ENCODE assay signal across 32 cellular contexts in genomic region chr13:52765991-52766390, GRCh38. TPM values are rescaled to one million over a fixed set of nuclear protein-coding genes. Genes with fewer than 3 reads are reported as not detected.
"Had no signal": no experiment of that assay in that cellular context is flagged by ENCODE, and none has a peak within 500 bp of the region (broad histone marks: within the 10 kb centered on the region; RNA-seq: fewer than 3 reads in every experiment).

No MANE protein-coding gene starts in this region.

- H3K79me2 ChIP-seq: hepatocyte, parathyroid adenoma had no signal

- H3K27ac ChIP-seq: hepatocyte, left ventricle myocardium inferior, neural progenitor cell, neutrophil, parathyroid adenoma, psoas muscle, right atrium auricular region, right lobe of liver, stomach, thoracic aorta, tibial artery, upper lobe of right lung had no signal

- H3K4me3 Mint-ChIP-seq: mesothelial cell of epicardium; naive B cell; natural killer cell; nephron progenitor cell; neural progenitor cell; stimulated activated memory B cell treated with anti-CD40 and anti-IgM and Interleukin-4, amounts not matched to agents 10 μg/mL and 1 μg/mL and 100 μg/mL, for 72 hours had no signal

- ATAC-seq: psoas muscle; right lobe of liver; stimulated activated memory B cell treated with anti-CD40 and anti-IgM and Interleukin-4, amounts not matched to agents 10 μg/mL and 1 μg/mL and 100 μg/mL, for 72 hours; stimulated activated naive CD8-positive, alpha-beta T cell treated with anti-CD3 and anti-CD28 coated beads, Interleukin-15, Interleukin-2, amounts not matched to agents 100 U/mL and 50 U/mL, for 24 hours; upper lobe of right lung had no signal

- H3K36me3 Mint-ChIP-seq: mesothelial cell of epicardium; naive B cell; natural killer cell; neural progenitor cell; stimulated activated memory B cell treated with anti-CD40 and anti-IgM and Interleukin-4, amounts not matched to agents 10 μg/mL and 1 μg/mL and 100 μg/mL, for 72 hours had no signal

- H3K9me3 Mint-ChIP-seq: mesothelial cell of epicardium, natural killer cell, nephron progenitor cell, neural progenitor cell had no signal

- H3K4me1 Mint-ChIP-seq: mesothelial cell of epicardium; naive B cell; natural killer cell; neural progenitor cell; stimulated activated memory B cell treated with anti-CD40 and anti-IgM and Interleukin-4, amounts not matched to agents 10 μg/mL and 1 μg/mL and 100 μg/mL, for 72 hours had no signal

- H3K4me3 ChIP-seq: hepatocyte, left ventricle myocardium inferior, lung, neural progenitor cell, psoas muscle, right atrium auricular region, right lobe of liver, smooth muscle cell, stomach, thoracic aorta, tibial artery, upper lobe of right lung had no signal

- H3K4me2 ChIP-seq: hepatocyte, neural progenitor cell, smooth muscle cell had no signal

- H3K27ac Mint-ChIP-seq: mesothelial cell of epicardium; natural killer cell; nephron progenitor cell; neural progenitor cell; stimulated activated memory B cell treated with anti-CD40 and anti-IgM and Interleukin-4, amounts not matched to agents 10 μg/mL and 1 μg/mL and 100 μg/mL, for 72 hours had no signal

- H2AFZ ChIP-seq: hepatocyte, neural progenitor cell, parathyroid adenoma had no signal

- DNase-seq: islet precursor cell; left ventricle myocardium inferior; mesendoderm; naive B cell; natural killer cell; nephron progenitor cell; occipital lobe; psoas muscle; right lobe of liver; stimulated activated CD4-positive, alpha-beta T cell treated with anti-CD3 and anti-CD28 coated beads, Interleukin-1b, Interleukin-23, amount 100 ng/mL, for 48 hours; stimulated activated CD4-positive, alpha-beta T cell treated with anti-CD3 and anti-CD28 coated beads, Interleukin-2, amount 100 ng/mL, for 48 hours; stimulated activated CD4-positive, alpha-beta T cell treated with anti-CD3 and anti-CD28 coated beads, Interleukin-4, amount 100 ng/mL, for 4 hours; stimulated activated CD8-positive, alpha-beta memory T cell treated with anti-CD3 and anti-CD28 coated beads, Interleukin-4, amount 100 ng/mL, for 48 hours; stimulated activated naive CD8-positive, alpha-beta T cell treated with anti-CD3 and anti-CD28 coated beads, Interleukin-15, Interleukin-2, amounts not matched to agents 100 U/mL and 50 U/mL, for 24 hours; stomach; tibial artery; trophoblast cell; upper lobe of right lung had no signal

- H3K27me3 ChIP-seq: hepatocyte, neural progenitor cell, right atrium auricular region, right lobe of liver, tibial artery, upper lobe of right lung had no signal

- H3K4me1 ChIP-seq: left ventricle myocardium inferior, parathyroid adenoma, psoas muscle, right atrium auricular region, right lobe of liver, stomach, tibial artery, upper lobe of right lung had no signal

- H3K36me3 ChIP-seq: left ventricle myocardium inferior, neural progenitor cell, neutrophil, right atrium auricular region, right lobe of liver, stomach, thoracic aorta, tibial artery, upper lobe of right lung had no signal

RNA-seq across cellular contexts. Expression of gene CNMD, which starts 26.4 kb away (rescaled TPM):
- total RNA-seq: left ventricle myocardium inferior, lower leg skin, natural killer cell, osteocyte, posterior vena cava, psoas muscle, renal cortical epithelial cell, right atrium auricular region, right lobe of liver, smooth muscle cell, stomach, thoracic aorta, upper lobe of right lung had no signal
- polyA plus RNA-seq: hepatocyte, psoas muscle, smooth muscle cell, stomach had no signal
